ENCODE assay signal across 14 cellular contexts in the genomic region with DNA sequence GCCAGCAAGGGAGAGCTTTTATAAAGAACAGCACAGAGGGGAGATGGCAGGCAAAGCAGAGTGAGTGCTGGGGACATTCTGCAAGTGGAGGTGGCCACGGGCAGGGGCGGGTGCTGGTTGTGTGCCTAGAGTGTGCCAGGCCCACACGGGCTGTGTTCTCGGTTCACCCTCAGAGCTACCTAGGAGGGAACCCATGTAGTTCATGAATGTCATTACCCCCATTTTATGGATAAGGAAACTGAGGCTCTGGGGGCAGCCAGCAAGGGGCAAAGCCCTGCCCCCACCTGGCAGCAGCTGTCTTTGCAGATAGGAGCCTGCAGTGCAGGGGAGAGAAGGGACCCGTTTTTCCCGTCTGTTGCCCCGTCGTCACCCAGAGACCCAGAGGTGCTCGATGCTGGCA.
"Had no signal": no experiment of that assay in that cellular context is flagged by ENCODE, and none has a peak within 500 bp of the region (broad histone marks: within the 10 kb centered on the region; RNA-seq: fewer than 3 reads in every experiment).

No MANE protein-coding gene starts in this region.

- H3K4me3 ChIP-seq: lung, thyroid gland had no signal

- DNase-seq: activated CD4-positive, alpha-beta T cell treated with anti-CD3 and anti-CD28 coated beads for 36 hours; activated CD8-positive, alpha-beta memory T cell treated with anti-CD3 and anti-CD28 coated beads, Interleukin-2, amount 50 U/mL, for 48 hours; activated CD8-positive, alpha-beta T cell treated with anti-CD3 and anti-CD28 coated beads for 36 hours; activated naive CD4-positive, alpha-beta T cell; activated naive CD8-positive, alpha-beta T cell treated with anti-CD3 and anti-CD28 coated beads, Interleukin-2, amount 50 U/mL, for 24 hours; cortex of kidney; effector memory CD8-positive, alpha-beta T cell; naive thymus-derived CD8-positive, alpha-beta T cell; stimulated activated CD4-positive, alpha-beta T cell treated with anti-CD3 and anti-CD28 coated beads, Interleukin-4, amount 100 ng/mL, for 1 hour; stimulated activated naive CD8-positive, alpha-beta T cell treated with anti-CD3 and anti-CD28 coated beads, Interleukin-15, amount 100 ng/mL, for 72 hours; T-helper 1 cell; thyroid gland had no signal

- ATAC-seq: activated CD4-positive, alpha-beta T cell treated with anti-CD3 and anti-CD28 coated beads for 36 hours; activated CD8-positive, alpha-beta T cell treated with anti-CD3 and anti-CD28 coated beads for 36 hours; activated naive CD8-positive, alpha-beta T cell treated with anti-CD3 and anti-CD28 coated beads, Interleukin-2, amount 50 U/mL, for 24 hours; effector memory CD8-positive, alpha-beta T cell; naive thymus-derived CD8-positive, alpha-beta T cell; stimulated activated naive CD8-positive, alpha-beta T cell treated with anti-CD3 and anti-CD28 coated beads, Interleukin-15, amount 100 ng/mL, for 72 hours had no signal

- H3K27me3 ChIP-seq: thyroid gland had no signal

- H3K36me3 ChIP-seq: thyroid gland had no signal

- H3K27ac ChIP-seq: thyroid gland, VCaP had no signal

- H3K9me3 ChIP-seq: thyroid gland had no signal

- H3K9me3 Mint-ChIP-seq: effector memory CD8-positive, alpha-beta T cell had no signal

- H3K27ac Mint-ChIP-seq: activated CD4-positive, alpha-beta T cell treated with anti-CD3 and anti-CD28 coated beads for 36 hours; activated CD8-positive, alpha-beta T cell treated with anti-CD3 and anti-CD28 coated beads for 36 hours; activated naive CD8-positive, alpha-beta T cell treated with anti-CD3 and anti-CD28 coated beads, Interleukin-2, amount 50 U/mL, for 24 hours; effector memory CD8-positive, alpha-beta T cell had no signal

- H3K4me3 Mint-ChIP-seq: activated CD4-positive, alpha-beta T cell treated with anti-CD3 and anti-CD28 coated beads for 36 hours; activated CD8-positive, alpha-beta T cell treated with anti-CD3 and anti-CD28 coated beads for 36 hours; activated naive CD8-positive, alpha-beta T cell treated with anti-CD3 and anti-CD28 coated beads, Interleukin-2, amount 50 U/mL, for 24 hours; effector memory CD8-positive, alpha-beta T cell; naive thymus-derived CD8-positive, alpha-beta T cell; stimulated activated naive CD8-positive, alpha-beta T cell treated with anti-CD3 and anti-CD28 coated beads, Interleukin-15, amount 100 ng/mL, for 72 hours had no signal
